15 cellular contexts compared by ENCODE assay signal in the genomic region with DNA sequence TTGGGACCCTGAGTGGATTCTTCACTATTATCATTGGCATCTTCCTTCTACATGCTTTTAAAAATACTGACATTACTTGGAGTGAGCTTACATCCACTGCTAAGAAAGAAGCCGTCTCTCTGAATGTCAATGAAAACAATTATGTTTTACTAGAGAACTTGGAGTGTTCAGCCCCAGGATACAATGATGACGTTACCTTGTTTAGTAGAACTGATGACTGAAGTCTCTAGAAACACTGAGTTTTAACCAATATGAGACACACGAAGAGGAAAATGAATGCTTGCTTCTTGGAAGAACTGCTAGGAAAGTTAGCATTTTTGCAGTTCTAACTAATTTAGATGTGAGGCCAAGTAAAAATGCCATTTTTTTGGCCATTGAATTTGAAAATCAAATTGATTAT. TPM values are rescaled to one million over a fixed set of nuclear protein-coding genes. Genes with fewer than 3 reads are reported as not detected.
"Had no signal": no experiment of that assay in that cellular context is flagged by ENCODE, and none has a peak within 500 bp of the region (broad histone marks: within the 10 kb centered on the region; RNA-seq: fewer than 3 reads in every experiment).

No MANE protein-coding gene starts in this region.

- H3K4me1 ChIP-seq: SJCRH30 had no signal

- H3K27me3 ChIP-seq: SJCRH30 had no signal

- H3K27ac ChIP-seq: epithelial cell of prostate, SJCRH30 had no signal

- H3K36me3 ChIP-seq: SJCRH30 had no signal

- H3K27me3 Mint-ChIP-seq: type B pancreatic cell had no signal

- DNase-seq: activated CD4-positive, alpha-beta T cell treated with anti-CD3 and anti-CD28 coated beads, Interleukin-2, amount 50 U/mL, for 4 hours; activated effector memory CD4-positive, alpha-beta T cell treated with Interleukin-2 at 50 U/mL for 16 hours; dermis blood vessel endothelial cell; foreskin melanocyte; kidney glomerular epithelial cell; mesenchymal stem cell; SJCRH30; stimulated activated naive CD4-positive, alpha-beta T cell had no signal

- H3K4me3 ChIP-seq: SJCRH30 had no signal

- H3K27ac Mint-ChIP-seq: nephron, type B pancreatic cell had no signal

- H3K4me3 Mint-ChIP-seq: nephron, type B pancreatic cell had no signal

- H3K9me3 Mint-ChIP-seq: nephron, type B pancreatic cell had no signal

- H3K9me3 ChIP-seq: SJCRH30 had no signal

RNA-seq across cellular contexts. Expression of a gene that starts 19.5 kb away (rescaled TPM):
- total RNA-seq: astrocyte, chondrocyte, dermis blood vessel endothelial cell, fibroblast of lung, occipital lobe, SJCRH30 had no signal
